Comparison of ENCODE assay signal across 17 cellular contexts in genomic region chr6:32774428-32774827, GRCh38. TPM values are rescaled to one million over a fixed set of nuclear protein-coding genes. Genes with fewer than 3 reads are reported as not detected.
"Had no signal": no experiment of that assay in that cellular context is flagged by ENCODE, and none has a peak within 500 bp of the region (broad histone marks: within the 10 kb centered on the region; RNA-seq: fewer than 3 reads in every experiment).

No MANE protein-coding gene starts in this region.

- H3K36me3 ChIP-seq: heart left ventricle, neutrophil, sigmoid colon, spleen had no signal

- H3K4me3 ChIP-seq: heart left ventricle, sigmoid colon, spleen had no signal

- H3K79me2 ChIP-seq: parathyroid adenoma had no signal

- H3K9ac ChIP-seq: parathyroid adenoma had no signal

- H3K9me3 Mint-ChIP-seq: activated CD4-positive, alpha-beta memory T cell treated with anti-CD3 and anti-CD28 coated beads, Interleukin-2, amount 10 ng/mL, durations not matched to agents 7 days and 5 days; activated naive CD8-positive, alpha-beta T cell treated with anti-CD3 and anti-CD28 coated beads for 36 hours; brain; immature natural killer cell; natural killer cell had no signal

- H2AFZ ChIP-seq: parathyroid adenoma had no signal

- H3K9me3 ChIP-seq: heart left ventricle, neutrophil, sigmoid colon, spleen had no signal

- DNase-seq: activated CD4-positive, alpha-beta memory T cell treated with anti-CD3 and anti-CD28 coated beads, Interleukin-2, amount 10 ng/mL, durations not matched to agents 7 days and 5 days; activated CD8-positive, alpha-beta memory T cell treated with anti-CD3 and anti-CD28 coated beads, Interleukin-2, amount 50 U/mL, for 4 hours; activated naive CD8-positive, alpha-beta T cell treated with anti-CD3 and anti-CD28 coated beads for 36 hours; effector CD8-positive, alpha-beta T cell; heart left ventricle; immature natural killer cell; natural killer cell; sigmoid colon; spleen had no signal

- H3K36me3 Mint-ChIP-seq: activated naive CD8-positive, alpha-beta T cell treated with anti-CD3 and anti-CD28 coated beads for 36 hours; brain; immature natural killer cell; natural killer cell had no signal

- H3K4me3 Mint-ChIP-seq: activated CD4-positive, alpha-beta memory T cell treated with anti-CD3 and anti-CD28 coated beads, Interleukin-2, amount 10 ng/mL, durations not matched to agents 7 days and 5 days; activated naive CD8-positive, alpha-beta T cell treated with anti-CD3 and anti-CD28 coated beads for 36 hours; brain; immature natural killer cell; natural killer cell had no signal

- H3K4me1 ChIP-seq: heart left ventricle, parathyroid adenoma, sigmoid colon, spleen had no signal

- H3K4me1 Mint-ChIP-seq: brain, natural killer cell had no signal

- H3K27ac ChIP-seq: heart left ventricle, neutrophil, parathyroid adenoma, sigmoid colon, spleen, VCaP had no signal

- H3K27ac Mint-ChIP-seq: activated CD4-positive, alpha-beta memory T cell treated with anti-CD3 and anti-CD28 coated beads, Interleukin-2, amount 10 ng/mL, durations not matched to agents 7 days and 5 days; activated naive CD8-positive, alpha-beta T cell treated with anti-CD3 and anti-CD28 coated beads for 36 hours; brain; immature natural killer cell; natural killer cell had no signal

- ATAC-seq: heart left ventricle had no signal

RNA-seq across cellular contexts. Expression of gene HLA-DQB2, which starts 11.1 kb away (rescaled TPM):
- total RNA-seq: activated CD4-positive, alpha-beta memory T cell treated with anti-CD3 and anti-CD28 coated beads, Interleukin-2, amount 10 ng/mL, durations not matched to agents 7 days and 5 days; endothelial cell of umbilical vein; fibroblast of lung; frontal cortex; lung microvascular endothelial cell had no signal

RNA-seq across cellular contexts. Expression of gene HLA-DQA2, which starts 33.2 kb away (rescaled TPM):
- total RNA-seq: activated CD4-positive, alpha-beta memory T cell treated with anti-CD3 and anti-CD28 coated beads, Interleukin-2, amount 10 ng/mL, durations not matched to agents 7 days and 5 days; endothelial cell of umbilical vein; fibroblast of lung; frontal cortex; lung microvascular endothelial cell had no signal

RNA-seq across cellular contexts. Expression of gene HLA-DOB, which starts 42.4 kb away (rescaled TPM):
- total RNA-seq: frontal cortex, lung microvascular endothelial cell had no signal
